ENCODE assay signal across 18 cellular contexts in genomic region chr4:85967872-85968271, GRCh38.
A peak's percentile ranks its signal among the peaks of the same experiment; 100 is the strongest.
DNase-seq lines count a peak whose midpoint lies in the region; ATAC-seq and TF ChIP-seq lines count a peak whose summit lies in the region.
"Had no signal": no experiment of that assay in that cellular context is flagged by ENCODE, and none has a peak within 500 bp of the region (broad histone marks: within the 10 kb centered on the region; RNA-seq: fewer than 3 reads in every experiment).

No MANE protein-coding gene starts in this region.

- H3K56ac ChIP-seq in IMR-90 (ENCODE audit: extremely low read depth, insufficient read depth, low read length) = no peak overlapping the region
- H3K56ac ChIP-seq in mesendoderm (ENCODE audit: low read length) = no peak overlapping the region

- in situ Hi-C loops in IMR-90 (cut with MboI; ENCODE audit: low sequenced_read_pairs) = loop anchor here (5.0 kb wide), 1 partner anchor 216 kb away; no protein-coding TSS in a partner anchor
- in situ Hi-C loops in ACHN (cut with HindIII; ENCODE audit: low pct_ligation_motif_present, low pct_unique_long_range_greater_than_20kb, low sequenced_read_pairs) = loop anchor here (25.0 kb wide), 1 partner anchor 156 kb away; no protein-coding TSS in a partner anchor

- peaks cover 8 to 19% of the 10 kb centered on the region in 2 experiments; a peak in 3 of 4 replicates for H3K79me1 ChIP-seq in IMR-90 (ENCODE audit: low read depth in 1 of 2, low read length in 2 of 2)
- H3K79me1 ChIP-seq in mesendoderm (ENCODE audit: low read length) = no peaks in the 10 kb centered on the region

- no peak overlapping the region for H3K27ac ChIP-seq in IMR-90 (ENCODE audit: insufficient read depth, low read length)
- no peak overlapping the region for H3K27ac ChIP-seq in mesendoderm (ENCODE audit: low read depth, low read length)
- H3K27ac ChIP-seq: colonic mucosa, SJCRH30, suprapubic skin had no signal

- DNase-seq in AG10803 (ENCODE audit: low read depth) (peak; percentile 58), IMR-90 (peak; percentile 37), cardiac fibroblast (ENCODE audit: low read depth in 2 of 2) (peak; percentile 50 to 68), mesendoderm (no peak), ACHN (no peak), T-helper 1 cell (no peak), BE2C (no peak)
- DNase-seq in activated CD8-positive, alpha-beta memory T cell treated with anti-CD3 and anti-CD28 coated beads, Interleukin-2, amount 50 U/mL, for 4 hours = no peak
- DNase-seq: activated CD4-positive, alpha-beta T cell treated with anti-CD3 and anti-CD28 coated beads for 1 hour; body of pancreas; CD8-positive, alpha-beta T cell; colonic mucosa; endodermal cell; foreskin melanocyte; GOT3; NCI-H1105 treated with DMSO at 0.1 percent for 48 hours; SJCRH30 had no signal

- H2BK5ac ChIP-seq in IMR-90 (ENCODE audit: low read depth, low read length, poor library complexity, severe bottlenecking) = no peak overlapping the region
- no peak overlapping the region for H2BK5ac ChIP-seq in mesendoderm (ENCODE audit: low read length)

- H2BK20ac ChIP-seq in IMR-90 (ENCODE audit: low read depth, low read length) = peak overlapping the region; percentile 33; the same call in 1 of the 2 replicates

- no peak overlapping the region; the same call in 1 of the 2 replicates for H3K4ac ChIP-seq in IMR-90 (ENCODE audit: low read depth, low read length)
- no peak overlapping the region for H3K4ac ChIP-seq in mesendoderm (ENCODE audit: low read depth, low read length)

- no peaks in the 10 kb centered on the region for H4K20me1 ChIP-seq in IMR-90 (ENCODE audit: insufficient read depth, low read length)

- H3K27me3 ChIP-seq in IMR-90 (ENCODE audit: control insufficient read depth, insufficient read depth, low read length) = no peaks in the 10 kb centered on the region
- H3K27me3 ChIP-seq in mesendoderm (ENCODE audit: insufficient read depth, low read length, poor library complexity) = no peaks in the 10 kb centered on the region
- H3K27me3 ChIP-seq in BE2C = no peaks in the 10 kb centered on the region
- H3K27me3 ChIP-seq: body of pancreas, colonic mucosa, SJCRH30, suprapubic skin had no signal

- H3K4me1 ChIP-seq in IMR-90 (ENCODE audit: control insufficient read depth, insufficient read depth, low read length) (peaks cover 6% of the 10 kb centered on the region; the same call in 1 of the 2 replicates), mesendoderm (ENCODE audit: control insufficient read depth, low read depth, low read length) (no peaks in the 10 kb centered on the region), BE2C (no peaks in the 10 kb centered on the region)
- H3K4me1 ChIP-seq: body of pancreas, colonic mucosa, SJCRH30, suprapubic skin had no signal

- H4K5ac ChIP-seq in IMR-90 (ENCODE audit: low read depth, low read length) (no peak overlapping the region), mesendoderm (ENCODE audit: low read length) (no peak overlapping the region)

- no peak for TF ChIP-seq POLR2A in IMR-90 (IDR thresholded peaks at IDR 0.05; ENCODE audit: low read depth, low read length)

- H3K9me1 ChIP-seq in IMR-90 (ENCODE audit: insufficient read depth, low read length) = no peaks in the 10 kb centered on the region; the same call in 1 of the 2 replicates

- peak overlapping the region; percentile 26; the same call in 1 of the 2 replicates for H3K14ac ChIP-seq in IMR-90 (replicated peaks; ENCODE audit: low read depth, low read length)

- H3K9me3 ChIP-seq in IMR-90 (ENCODE audit: control insufficient read depth, insufficient read depth, low read length) (no peaks in the 10 kb centered on the region), BE2C (no peaks in the 10 kb centered on the region)
- H3K9me3 ChIP-seq: body of pancreas, colonic mucosa, SJCRH30, suprapubic skin had no signal

- no peak for TF ChIP-seq RAD21 in IMR-90 (IDR thresholded peaks at IDR 0.05; ENCODE audit: low read length)

- H2BK15ac ChIP-seq in IMR-90 (ENCODE audit: low read depth, low read length) (no peak overlapping the region), mesendoderm (replicated peaks; ENCODE audit: low read depth) (peak overlapping the region; percentile 96)

- no TSS peak for BruUV-seq in IMR-90 (replicated peaks; lab: Mats Ljungman, UMichigan)

- POLR2A ChIA-PET in IMR-90 (lab: Charles Lee; ENCODE audit: unreplicated experiment) = no interaction called here

- TF ChIP-seq CTCF in AG10803 (conservative IDR thresholded peaks at IDR 0.05; ENCODE audit: low read length) (no peak), IMR-90 (conservative IDR thresholded peaks at IDR 0.05; ENCODE audit: low read depth, low read length) (no peak), cardiac fibroblast (IDR thresholded peaks at IDR 0.05; ENCODE audit: low read depth, low read length) (no peak), BE2C (IDR thresholded peaks at IDR 0.05; ENCODE audit: low read depth, low read length) (no peak)

- no peak overlapping the region for H4K91ac ChIP-seq in IMR-90 (ENCODE audit: insufficient read depth, low read depth, low read length)

- H3K18ac ChIP-seq in IMR-90 (ENCODE audit: low read depth, low read length) (no peak overlapping the region), mesendoderm (ENCODE audit: low read length) (no peak overlapping the region)

- no peaks in the 10 kb centered on the region for H3K36me3 ChIP-seq in IMR-90 (ENCODE audit: control insufficient read depth, insufficient read depth, low read length)
- H3K36me3 ChIP-seq in mesendoderm (ENCODE audit: control insufficient read depth, insufficient read depth, low read length) = no peaks in the 10 kb centered on the region
- H3K36me3 ChIP-seq in BE2C = no peaks in the 10 kb centered on the region
- H3K36me3 ChIP-seq: colonic mucosa, suprapubic skin had no signal

- H3K4me2 ChIP-seq in IMR-90 (ENCODE audit: low read depth, low read length) (peak overlapping the region; percentile 42; the same call in 1 of the 2 replicates), mesendoderm (ENCODE audit: low read length) (no peak overlapping the region)

- no peak overlapping the region for H3K4me3 ChIP-seq in AG10803 (ENCODE audit: low read length)
- H3K4me3 ChIP-seq in IMR-90 (ENCODE audit: insufficient read depth, low read depth, low read length) = no peak overlapping the region
- H3K4me3 ChIP-seq in cardiac fibroblast (replicated peaks in 1 of 2; ENCODE audit: low read depth in 2 of 2, low read length in 2 of 2) = no peak overlapping the region
- H3K4me3 ChIP-seq in mesendoderm (ENCODE audit: low read length) = no peak overlapping the region
- H3K4me3 ChIP-seq in BE2C (ENCODE audit: low read depth, low read length) = no peak overlapping the region
- H3K4me3 ChIP-seq: body of pancreas, colonic mucosa, SJCRH30, suprapubic skin had no signal

- no peaks in the 10 kb centered on the region for H3K79me2 ChIP-seq in mesendoderm (ENCODE audit: control insufficient read depth, insufficient read depth, low read length)

- H2AFZ ChIP-seq in IMR-90 (replicated peaks; ENCODE audit: low read length, poor library complexity) = no peak overlapping the region

- H4K8ac ChIP-seq in IMR-90 (ENCODE audit: low read depth in 2 of 2, low read length in 2 of 2) (peak overlapping the region in 1 of 2 experiments; percentile 33; a peak in 1 of 4 replicates), mesendoderm (ENCODE audit: low read depth, low read length) (no peak overlapping the region)

- H2BK120ac ChIP-seq in IMR-90 (ENCODE audit: low read depth, low read length) = peak overlapping the region; percentile 32; the same call in 1 of the 2 replicates
- no peak overlapping the region for H2BK120ac ChIP-seq in mesendoderm (ENCODE audit: low read depth, low read length)

- CTCF ChIA-PET in IMR-90 (lab: Yijun Ruan, JAX) = interaction anchor here (0.6 to 2.7 kb wide), 2 partner anchors 24 to 170 kb away, joined by 4 to 21 read pairs; no protein-coding TSS in a partner anchor

- H3K23ac ChIP-seq in IMR-90 (ENCODE audit: low read depth, low read length) (no peak overlapping the region), mesendoderm (ENCODE audit: low read length) (no peak overlapping the region)

- WGBS in IMR-90 (ENCODE audit: extremely low coverage in 2 of 2, insufficient read length in 1 of 2), 2 experiments = no CpG with 5 or more reads among the region's 2 CpGs
- no CpG with 5 or more reads among the region's 2 CpGs for WGBS in mesendoderm (ENCODE audit: extremely low coverage, insufficient coverage, low lambda C conversion rate)

- H2AK5ac ChIP-seq in IMR-90 (ENCODE audit: low read depth, low read length) (no peak overlapping the region), mesendoderm (ENCODE audit: low read length) (no peak overlapping the region)

- ATAC-seq in IMR-90 (ENCODE audit: low read depth) = peak; percentile 66
- ATAC-seq: body of pancreas; CD8-positive, alpha-beta T cell had no signal

- H2AK9ac ChIP-seq in IMR-90 (replicated peaks; ENCODE audit: low read depth, low read length, poor library complexity) = no peak overlapping the region

- dilution Hi-C loops in IMR-90 (cut with HindIII; ENCODE audit: low sequenced_read_pairs, unreplicated experiment) = no loop called here

- no peak overlapping the region for H3K9ac ChIP-seq in IMR-90 (ENCODE audit: low read depth, low read length)
- H3K9ac ChIP-seq in mesendoderm (ENCODE audit: low read length) = no peak overlapping the region

- intact Hi-C loops in IMR-90 (cut with micrococcal nuclease) = loop anchor here (2.0 to 10.0 kb wide), 2 partner anchors 593 to 821 kb away; no protein-coding TSS in a partner anchor

TF ChIP-seq in IMR-90, 13 proteins besides CTCF, POLR2A, EP300 and RAD21 (continues in another document):
- TF ChIP-seq RFX5 (IDR thresholded peaks at IDR 0.05; ENCODE audit: low read depth, low read length) = no peak
- TF ChIP-seq FOS (IDR thresholded peaks at IDR 0.05; ENCODE audit: low read depth, low read length) = no peak
- TF ChIP-seq MAFK (IDR thresholded peaks at IDR 0.05; ENCODE audit: low read depth, low read length) = no peak
- TF ChIP-seq NFE2L2 (IDR thresholded peaks at IDR 0.05; ENCODE audit: low read depth, low read length) = no peak
- TF ChIP-seq, protein P1, sequence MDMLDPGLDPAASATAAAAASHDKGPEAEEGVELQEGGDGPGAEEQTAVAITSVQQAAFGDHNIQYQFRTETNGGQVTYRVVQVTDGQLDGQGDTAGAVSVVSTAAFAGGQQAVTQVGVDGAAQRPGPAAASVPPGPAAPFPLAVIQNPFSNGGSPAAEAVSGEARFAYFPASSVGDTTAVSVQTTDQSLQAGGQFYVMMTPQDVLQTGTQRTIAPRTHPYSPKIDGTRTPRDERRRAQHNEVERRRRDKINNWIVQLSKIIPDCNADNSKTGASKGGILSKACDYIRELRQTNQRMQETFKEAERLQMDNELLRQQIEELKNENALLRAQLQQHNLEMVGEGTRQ (IDR thresholded peaks at IDR 0.05; ENCODE audit: low read depth, low read length) = no peak
- TF ChIP-seq BHLHE40 (IDR thresholded peaks at IDR 0.05; ENCODE audit: low read depth, low read length) = no peak
- TF ChIP-seq CHD1 (IDR thresholded peaks at IDR 0.05; ENCODE audit: low read depth, low read length) = no peak
- TF ChIP-seq RCOR1 (IDR thresholded peaks at IDR 0.05; ENCODE audit: insufficient replicate concordance, low read length) = no peak
- no peak for TF ChIP-seq SMC3 (IDR thresholded peaks at IDR 0.05; ENCODE audit: low read depth, low read length)
- no peak for TF ChIP-seq MAZ (IDR thresholded peaks at IDR 0.05; ENCODE audit: borderline replicate concordance, low read depth, low read length)
- no peak for TF ChIP-seq CEBPB (IDR thresholded peaks at IDR 0.05; ENCODE audit: low read depth, low read length)

Comparison
In these comparisons a context has a peak if more than half of its experiments do, and no peak if none do; other contexts are left out.
1. DNase-seq: peak in AG10803 (single experiment), IMR-90 (single experiment) and cardiac fibroblast (2 of 2); none in mesendoderm (single experiment), ACHN (single experiment), T-helper 1 cell (0 of 5), BE2C (single experiment) and activated CD8-positive, alpha-beta memory T cell treated with anti-CD3 and anti-CD28 coated beads, Interleukin-2, amount 50 U/mL, for 4 hours (single experiment).